ENCODE assay signal across 8 cellular contexts in genomic region chr3:48919215-48920138, GRCh38.
A peak's percentile ranks its signal among the peaks of the same experiment; 100 is the strongest.
DNase-seq lines count a peak whose midpoint lies in the region; ATAC-seq and TF ChIP-seq lines count a peak whose summit lies in the region.

No MANE protein-coding gene starts in this region.

- no peak for TF ChIP-seq CTCF in KMS-11 (conservative IDR thresholded peaks at IDR 0.05; ENCODE audit: low read depth, low read length)
- TF ChIP-seq CTCF in cardiac fibroblast (IDR thresholded peaks at IDR 0.05; ENCODE audit: low read depth, low read length): no peak

- peaks cover 9% of the 10 kb centered on the region for H3K4me1 ChIP-seq in KMS-11 (ENCODE audit: low read depth, poor library complexity, severe bottlenecking)

- H4K20me1 ChIP-seq in KMS-11 (ENCODE audit: insufficient read depth): no peaks in the 10 kb centered on the region

- H3K79me2 ChIP-seq in KMS-11 (ENCODE audit: insufficient read depth, low read depth): peaks cover 50% of the 10 kb centered on the region

- DNase-seq in DMS114 treated with DMSO at 0.1 percent for 48 hours (lab: John Stamatoyannopoulos, UW; ENCODE audit: unreplicated experiment): peak; percentile 39
- DNase-seq in UCSD-AML1 (lab: John Stamatoyannopoulos, UW; ENCODE audit: unreplicated experiment): peak; percentile 66
- peak; percentile 55 to 62 for DNase-seq in cardiac fibroblast (ENCODE audit: low read depth in 2 of 2)
- DNase-seq in stimulated activated CD4-positive, alpha-beta T cell treated with anti-CD3 and anti-CD28 coated beads, Interleukin-4, amount 100 ng/mL, for 1 hour: peak; percentile 47

- H3K4me2 ChIP-seq in KMS-11: peak overlapping the region; percentile 86

- H3K36me3 ChIP-seq in KMS-11 (ENCODE audit: insufficient read depth): no peaks in the 10 kb centered on the region

- H3K9ac ChIP-seq in KMS-11: peak overlapping the region; percentile 89

- H3K27ac ChIP-seq in KMS-11 (peak overlapping the region; percentile 94), layer of hippocampus (ENCODE audit: low read depth, low read length) (peak overlapping the region; percentile 96)

- H3K27me3 ChIP-seq in KMS-11 (ENCODE audit: insufficient read depth, low read depth) (no peaks in the 10 kb centered on the region), layer of hippocampus (ENCODE audit: control insufficient read depth, insufficient read depth, low read length) (no peaks in the 10 kb centered on the region)

- H3K4me3 ChIP-seq in KMS-11 (IDR thresholded peaks at IDR 0.05; ENCODE audit: insufficient read depth, low read depth, low read length): no peak overlapping the region
- H3K4me3 ChIP-seq in cardiac fibroblast (replicated peaks in 1 of 2; ENCODE audit: low read depth in 2 of 2, low read length in 2 of 2): peak overlapping the region; percentile 78 to 79

- ATAC-seq in GM21528 (IDR thresholded peaks at IDR 0.05; ENCODE audit: low FRiP score, unreplicated experiment) (peak; percentile 27), GM18519 (IDR thresholded peaks at IDR 0.05; ENCODE audit: low FRiP score, unreplicated experiment) (no peak)

- H2AFZ ChIP-seq in KMS-11 (ENCODE audit: low read depth): peak overlapping the region; percentile 54; the same call in 1 of the 2 replicates
